In the genomic region with DNA sequence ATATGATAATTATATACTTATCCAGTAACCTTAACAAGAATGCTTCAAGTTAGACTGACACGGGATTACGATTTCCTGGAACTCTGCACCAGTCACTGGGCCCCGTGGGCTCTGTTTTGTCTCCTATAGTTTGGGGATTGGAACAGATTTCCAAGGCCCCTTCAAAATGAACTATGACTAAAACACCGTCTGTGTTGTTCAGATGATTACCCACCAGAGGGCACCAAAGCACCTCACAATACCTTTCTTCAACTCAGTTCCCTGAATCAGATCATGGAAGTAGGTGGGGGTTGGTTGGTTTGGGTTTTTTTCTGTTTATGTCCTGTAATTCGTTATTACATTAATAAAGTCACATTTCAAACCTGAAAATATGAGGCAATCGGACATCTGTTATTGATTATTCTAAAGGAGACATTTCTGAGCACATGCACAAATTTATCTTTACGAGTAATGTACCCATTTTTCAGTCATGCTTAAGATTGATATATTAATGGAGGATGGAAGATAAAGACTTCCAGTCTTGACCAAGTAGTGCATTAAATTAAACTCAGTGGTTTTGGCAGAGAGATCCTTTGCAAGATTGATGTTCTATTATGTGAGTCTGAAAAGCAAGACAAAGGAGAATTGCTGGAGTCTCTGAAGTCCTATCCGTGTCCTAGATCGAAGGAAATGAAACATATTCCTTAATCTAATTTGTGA, we compare ENCODE assay signal across 8 cellular contexts.
DNase-seq lines count a peak whose midpoint lies in the region; ATAC-seq and TF ChIP-seq lines count a peak whose summit lies in the region.

No MANE protein-coding gene starts in this region.

- no peak overlapping the region for H3K4me3 ChIP-seq in BE2C (ENCODE audit: low read depth, low read length)
- H3K4me3 ChIP-seq in choroid plexus epithelial cell (ENCODE audit: low read depth, low read length) = no peak overlapping the region
- H3K4me3 ChIP-seq in liver (ENCODE audit: low read depth in 1 of 3, low read length in 3 of 3) = no peak overlapping the region

- H3K4me1 ChIP-seq in BE2C = peaks cover 23% of the 10 kb centered on the region
- H3K4me1 ChIP-seq in liver (ENCODE audit: control insufficient read depth in 4 of 4, insufficient read depth in 4 of 4, low read length in 3 of 4) = no peaks in the 10 kb centered on the region

- H3K27me3 ChIP-seq in BE2C (no peaks in the 10 kb centered on the region), liver (ENCODE audit: control insufficient read depth in 4 of 4, insufficient read depth in 4 of 4, low read length in 3 of 4) (no peaks in the 10 kb centered on the region)

- TF ChIP-seq CTCF in BE2C (IDR thresholded peaks at IDR 0.05; ENCODE audit: low read depth, low read length) (peak; percentile 86), choroid plexus epithelial cell (conservative IDR thresholded peaks at IDR 0.05; ENCODE audit: low read depth, low read length) (peak; percentile 77), liver (IDR thresholded peaks at IDR 0.05; ENCODE audit: low read depth, low read length, missing input control) (peak; percentile 91)

- no peaks in the 10 kb centered on the region for H3K9me3 ChIP-seq in BE2C
- H3K9me3 ChIP-seq in liver (ENCODE audit: control insufficient read depth in 4 of 4, low read length in 3 of 4) = no peaks in the 10 kb centered on the region

- peak; percentile 70 for DNase-seq in BE2C
- DNase-seq in NCI-H510A (lab: John Stamatoyannopoulos, UW) = peak; percentile 35
- DNase-seq in activated CD4-positive, alpha-beta T cell treated with anti-CD3 and anti-CD28 coated beads for 1 hour = peak; percentile 13
- peak; percentile 87 for DNase-seq in choroid plexus epithelial cell (ENCODE audit: low read depth)
- peak; percentile 17 to 40 (median 27) for DNase-seq in stimulated activated CD4-positive, alpha-beta T cell treated with anti-CD3 and anti-CD28 coated beads, TNF-alpha, amount 100 ng/mL, for 48 hours (ENCODE audit: low read depth in 3 of 3)

- H3K9ac ChIP-seq in liver (ENCODE audit: low read depth in 1 of 2, low read length in 2 of 2) = no peak overlapping the region

- H3K36me3 ChIP-seq in BE2C (no peaks in the 10 kb centered on the region), liver (ENCODE audit: control insufficient read depth in 4 of 4, insufficient read depth in 3 of 4, low read depth in 1 of 4, low read length in 3 of 4) (no peaks in the 10 kb centered on the region)

- WGBS in liver = 31% methylated on average over 9 of the region's 9 CpGs

- TF ChIP-seq RAD21 in liver (IDR thresholded peaks at IDR 0.05) = peak; percentile 99

- peak; percentile 83 for ATAC-seq in GM19043 (IDR thresholded peaks at IDR 0.05; ENCODE audit: low read depth, unreplicated experiment)
- peak; percentile 80 for ATAC-seq in HG03439 (IDR thresholded peaks at IDR 0.05; ENCODE audit: unreplicated experiment)

- H3K27ac ChIP-seq in liver (ENCODE audit: low read depth in 1 of 2, low read length in 2 of 2) = no peak overlapping the region

TF ChIP-seq in liver, 16 proteins besides CTCF, POLR2A, EP300 and RAD21:
- TF ChIP-seq EGR1 (IDR thresholded peaks at IDR 0.05; ENCODE audit: low read depth in 2 of 2) (no peak), NR2F2 (IDR thresholded peaks at IDR 0.05) (no peak), YY1 (IDR thresholded peaks at IDR 0.05) (no peak), RXRA (IDR thresholded peaks at IDR 0.05) (no peak), FOXA2 (IDR thresholded peaks at IDR 0.05) (no peak), TAF1 (conservative IDR thresholded peaks at IDR 0.05) (no peak), JUND (IDR thresholded peaks at IDR 0.05) (no peak), SP1 (IDR thresholded peaks at IDR 0.05) (no peak), FOXA1 (IDR thresholded peaks at IDR 0.05) (no peak), GABPA (IDR thresholded peaks at IDR 0.05 in 1 of 2, conservative IDR thresholded peaks at IDR 0.05 in 1 of 2) (no peak), HNF4A (conservative IDR thresholded peaks at IDR 0.05) (no peak)
- TF ChIP-seq, protein P1, sequence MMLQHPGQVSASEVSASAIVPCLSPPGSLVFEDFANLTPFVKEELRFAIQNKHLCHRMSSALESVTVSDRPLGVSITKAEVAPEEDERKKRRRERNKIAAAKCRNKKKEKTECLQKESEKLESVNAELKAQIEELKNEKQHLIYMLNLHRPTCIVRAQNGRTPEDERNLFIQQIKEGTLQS (IDR thresholded peaks at IDR 0.05) = no peak
- TF ChIP-seq, protein P2, sequence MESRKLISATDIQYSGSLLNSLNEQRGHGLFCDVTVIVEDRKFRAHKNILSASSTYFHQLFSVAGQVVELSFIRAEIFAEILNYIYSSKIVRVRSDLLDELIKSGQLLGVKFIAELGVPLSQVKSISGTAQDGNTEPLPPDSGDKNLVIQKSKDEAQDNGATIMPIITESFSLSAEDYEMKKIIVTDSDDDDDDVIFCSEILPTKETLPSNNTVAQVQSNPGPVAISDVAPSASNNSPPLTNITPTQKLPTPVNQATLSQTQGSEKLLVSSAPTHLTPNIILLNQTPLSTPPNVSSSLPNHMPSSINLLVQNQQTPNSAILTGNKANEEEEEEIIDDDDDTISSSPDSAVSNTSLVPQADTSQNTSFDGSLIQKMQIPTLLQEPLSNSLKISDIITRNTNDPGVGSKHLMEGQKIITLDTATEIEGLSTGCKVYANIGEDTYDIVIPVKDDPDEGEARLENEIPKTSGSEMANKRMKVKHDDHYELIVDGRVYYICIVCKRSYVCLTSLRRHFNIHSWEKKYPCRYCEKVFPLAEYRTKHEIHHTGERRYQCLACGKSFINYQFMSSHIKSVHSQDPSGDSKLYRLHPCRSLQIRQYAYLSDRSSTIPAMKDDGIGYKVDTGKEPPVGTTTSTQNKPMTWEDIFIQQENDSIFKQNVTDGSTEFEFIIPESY (IDR thresholded peaks at IDR 0.05) = no peak
- TF ChIP-seq, protein P3, sequence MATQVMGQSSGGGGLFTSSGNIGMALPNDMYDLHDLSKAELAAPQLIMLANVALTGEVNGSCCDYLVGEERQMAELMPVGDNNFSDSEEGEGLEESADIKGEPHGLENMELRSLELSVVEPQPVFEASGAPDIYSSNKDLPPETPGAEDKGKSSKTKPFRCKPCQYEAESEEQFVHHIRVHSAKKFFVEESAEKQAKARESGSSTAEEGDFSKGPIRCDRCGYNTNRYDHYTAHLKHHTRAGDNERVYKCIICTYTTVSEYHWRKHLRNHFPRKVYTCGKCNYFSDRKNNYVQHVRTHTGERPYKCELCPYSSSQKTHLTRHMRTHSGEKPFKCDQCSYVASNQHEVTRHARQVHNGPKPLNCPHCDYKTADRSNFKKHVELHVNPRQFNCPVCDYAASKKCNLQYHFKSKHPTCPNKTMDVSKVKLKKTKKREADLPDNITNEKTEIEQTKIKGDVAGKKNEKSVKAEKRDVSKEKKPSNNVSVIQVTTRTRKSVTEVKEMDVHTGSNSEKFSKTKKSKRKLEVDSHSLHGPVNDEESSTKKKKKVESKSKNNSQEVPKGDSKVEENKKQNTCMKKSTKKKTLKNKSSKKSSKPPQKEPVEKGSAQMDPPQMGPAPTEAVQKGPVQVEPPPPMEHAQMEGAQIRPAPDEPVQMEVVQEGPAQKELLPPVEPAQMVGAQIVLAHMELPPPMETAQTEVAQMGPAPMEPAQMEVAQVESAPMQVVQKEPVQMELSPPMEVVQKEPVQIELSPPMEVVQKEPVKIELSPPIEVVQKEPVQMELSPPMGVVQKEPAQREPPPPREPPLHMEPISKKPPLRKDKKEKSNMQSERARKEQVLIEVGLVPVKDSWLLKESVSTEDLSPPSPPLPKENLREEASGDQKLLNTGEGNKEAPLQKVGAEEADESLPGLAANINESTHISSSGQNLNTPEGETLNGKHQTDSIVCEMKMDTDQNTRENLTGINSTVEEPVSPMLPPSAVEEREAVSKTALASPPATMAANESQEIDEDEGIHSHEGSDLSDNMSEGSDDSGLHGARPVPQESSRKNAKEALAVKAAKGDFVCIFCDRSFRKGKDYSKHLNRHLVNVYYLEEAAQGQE (IDR thresholded peaks at IDR 0.05) = no peak
- TF ChIP-seq, protein P4, sequence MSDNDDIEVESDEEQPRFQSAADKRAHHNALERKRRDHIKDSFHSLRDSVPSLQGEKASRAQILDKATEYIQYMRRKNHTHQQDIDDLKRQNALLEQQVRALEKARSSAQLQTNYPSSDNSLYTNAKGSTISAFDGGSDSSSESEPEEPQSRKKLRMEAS (IDR thresholded peaks at IDR 0.05) = no peak

Comparison
In these comparisons a context has a peak if more than half of its experiments do, and no peak if none do; other contexts are left out.
1. DNase-seq: peak in every context shown above with its lines; median percentile 87 in choroid plexus epithelial cell; 70 in BE2C; 35 in NCI-H510A; 27 in stimulated activated CD4-positive, alpha-beta T cell treated with anti-CD3 and anti-CD28 coated beads, TNF-alpha, amount 100 ng/mL, for 48 hours; 13 in activated CD4-positive, alpha-beta T cell treated with anti-CD3 and anti-CD28 coated beads for 1 hour.